Comparison of ENCODE assay signal across 1 cellular context in genomic region chr7:46363688-46364087, GRCh38.
A peak's percentile ranks its signal among the peaks of the same experiment; 100 is the strongest.
TF ChIP-seq lines count a peak whose summit lies in the region.

No MANE protein-coding gene starts in this region.

TF ChIP-seq in HepG2, 621 proteins besides CTCF, POLR2A, EP300 and RAD21 (continues in another document):
- no peak for TF ChIP-seq ZNF557 (CRISPR knock-in tag; IDR thresholded peaks at IDR 0.05)
- TF ChIP-seq TCF7L2 (IDR thresholded peaks at IDR 0.05; ENCODE audit: low read depth, low read length), result no peak
- no peak for TF ChIP-seq PAX8 (CRISPR knock-in tag; IDR thresholded peaks at IDR 0.05; ENCODE audit: borderline replicate concordance)
- TF ChIP-seq MYC (CRISPR knock-in tag; IDR thresholded peaks at IDR 0.05; ENCODE audit: borderline replicate concordance), result no peak
- TF ChIP-seq RFX3 (CRISPR knock-in tag; IDR thresholded peaks at IDR 0.05), result peak; percentile 82
- TF ChIP-seq HDAC6 (IDR thresholded peaks at IDR 0.05; ENCODE audit: low read depth, low read length), result no peak
- no peak for TF ChIP-seq GMEB2 (CRISPR knock-in tag; IDR thresholded peaks at IDR 0.05; ENCODE audit: low read depth)
- no peak for TF ChIP-seq FOXC1 (CRISPR knock-in tag; IDR thresholded peaks at IDR 0.05; ENCODE audit: borderline replicate concordance)
- no peak for TF ChIP-seq ZNF142 (CRISPR knock-in tag; IDR thresholded peaks at IDR 0.05)
- 0 out of 2 replicates have a peak, but pooled peaks have one; percentile 31 for TF ChIP-seq FOXA3 (CRISPR knock-in tag; IDR thresholded peaks at IDR 0.05)
- TF ChIP-seq HNF4G (IDR thresholded peaks at IDR 0.05; ENCODE audit: borderline replicate concordance, low read depth, low read length), result no peak
- TF ChIP-seq HNF4G (CRISPR knock-in tag; IDR thresholded peaks at IDR 0.05; ENCODE audit: borderline replicate concordance, low read depth), result no peak
- TF ChIP-seq ZNF143 (CRISPR knock-in tag; IDR thresholded peaks at IDR 0.05), result no peak
- no peak for TF ChIP-seq MTF2 (CRISPR knock-in tag; IDR thresholded peaks at IDR 0.05; ENCODE audit: borderline replicate concordance)
- TF ChIP-seq FLYWCH1 (CRISPR knock-in tag; IDR thresholded peaks at IDR 0.05), result no peak
- TF ChIP-seq TP53 (CRISPR knock-in tag; conservative IDR thresholded peaks at IDR 0.05), result no peak
- TF ChIP-seq E2F5 (CRISPR knock-in tag; conservative IDR thresholded peaks at IDR 0.05), result no peak
- TF ChIP-seq RXRA (CRISPR knock-in tag; IDR thresholded peaks at IDR 0.05), result no peak
- TF ChIP-seq HMGA1 (CRISPR knock-in tag; conservative IDR thresholded peaks at IDR 0.05), result no peak
- TF ChIP-seq NFAT5 (CRISPR knock-in tag; IDR thresholded peaks at IDR 0.05), result no peak
- TF ChIP-seq ATRX (CRISPR knock-in tag; IDR thresholded peaks at IDR 0.05; ENCODE audit: borderline replicate concordance), result no peak
- no peak for TF ChIP-seq HIVEP1 (CRISPR knock-in tag; IDR thresholded peaks at IDR 0.05)
- TF ChIP-seq ZNF33A (CRISPR knock-in tag; IDR thresholded peaks at IDR 0.05; ENCODE audit: borderline replicate concordance), result no peak
- TF ChIP-seq PAXIP1 (CRISPR knock-in tag; conservative IDR thresholded peaks at IDR 0.05), result peak; percentile 54
- no peak for TF ChIP-seq EZH2 (conservative IDR thresholded peaks at IDR 0.05; ENCODE audit: low read depth, low read length)
- no peak for TF ChIP-seq TRIM24 (CRISPR knock-in tag; IDR thresholded peaks at IDR 0.05)
- peak; percentile 72 for TF ChIP-seq RFX1 (IDR thresholded peaks at IDR 0.05)
- no peak for TF ChIP-seq ZNF33B (CRISPR knock-in tag; IDR thresholded peaks at IDR 0.05)
- no peak for TF ChIP-seq ZNF160 (CRISPR knock-in tag; IDR thresholded peaks at IDR 0.05)
- no peak for TF ChIP-seq POGZ (CRISPR knock-in tag; IDR thresholded peaks at IDR 0.05)
- TF ChIP-seq KDM2A (CRISPR knock-in tag; IDR thresholded peaks at IDR 0.05; ENCODE audit: borderline replicate concordance, low read depth), result no peak
- no peak for TF ChIP-seq MAFF (IDR thresholded peaks at IDR 0.05; ENCODE audit: low read depth, low read length)
- no peak for TF ChIP-seq BCL3 (CRISPR knock-in tag; IDR thresholded peaks at IDR 0.05)
- no peak for TF ChIP-seq KDM4B (CRISPR knock-in tag; IDR thresholded peaks at IDR 0.05)
- no peak for TF ChIP-seq ZNF609 (CRISPR knock-in tag; IDR thresholded peaks at IDR 0.05; ENCODE audit: borderline replicate concordance)
